In the genomic region with DNA sequence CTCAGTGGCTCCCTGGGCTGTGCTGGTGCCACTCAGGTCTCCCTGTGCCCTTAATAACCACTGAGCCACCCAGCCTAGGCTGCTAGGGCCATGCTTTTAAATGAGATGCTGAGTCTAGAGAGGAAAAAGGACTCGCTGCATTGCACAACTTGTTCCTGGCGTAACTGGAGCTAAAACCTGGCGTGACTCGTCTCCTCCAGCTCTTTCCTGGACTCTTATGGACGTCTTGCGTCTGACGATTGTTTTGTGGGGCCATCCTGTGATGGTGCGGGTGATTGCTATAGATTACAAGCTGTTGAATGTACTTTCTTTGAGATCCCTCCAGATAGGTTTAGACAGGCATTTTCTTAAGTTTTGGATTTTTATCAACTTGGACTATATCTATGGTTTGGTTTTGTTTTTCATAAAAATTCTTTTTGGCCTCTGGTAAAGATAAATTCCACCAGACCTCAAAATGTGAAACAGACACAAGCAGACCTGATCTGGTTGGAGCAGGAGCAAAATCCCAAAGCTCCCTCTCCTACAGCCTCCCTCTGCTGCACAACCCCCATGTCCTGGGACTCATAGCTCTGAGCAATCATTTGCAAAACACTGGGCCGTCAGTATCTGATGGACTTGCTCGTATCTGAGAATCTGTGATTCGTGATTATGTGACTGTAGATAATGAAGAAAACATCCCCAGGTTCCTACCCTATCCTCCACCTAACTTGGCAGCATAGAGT, we compare ENCODE assay signal across 1 cellular context.
TF ChIP-seq lines count a peak whose summit lies in the region.

No MANE protein-coding gene starts in this region.

TF ChIP-seq in endothelial cell of umbilical vein, 7 proteins besides CTCF, POLR2A, EP300 and RAD21 (continued from another document):
- no peak for TF ChIP-seq EZH2 (IDR thresholded peaks at IDR 0.05; ENCODE audit: borderline replicate concordance, low read depth, low read length, severe bottlenecking)
